30 cellular contexts compared by ENCODE assay signal in the genomic region with DNA sequence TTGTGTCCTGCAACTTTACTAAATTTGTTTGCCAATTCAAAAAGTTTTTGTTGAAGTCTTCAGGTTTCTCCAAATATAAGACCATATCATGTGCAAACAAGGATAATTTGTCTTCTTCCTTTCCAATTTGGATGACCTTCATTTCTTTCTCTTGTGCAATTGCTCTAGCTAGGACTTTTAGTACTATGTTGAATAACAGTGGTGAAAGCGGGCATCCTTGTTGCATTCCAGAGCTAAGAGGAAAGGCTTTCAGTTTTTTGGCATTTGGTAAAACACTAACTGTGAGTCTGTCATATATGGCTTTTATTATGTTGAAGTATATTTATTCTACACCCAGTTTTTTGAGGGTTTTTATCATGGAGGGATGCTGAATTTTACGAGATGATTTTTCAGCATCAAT.
"Had no signal": no experiment of that assay in that cellular context is flagged by ENCODE, and none has a peak within 500 bp of the region (broad histone marks: within the 10 kb centered on the region; RNA-seq: fewer than 3 reads in every experiment).

No MANE protein-coding gene starts in this region.

- H3K27ac ChIP-seq: body of pancreas, cardiac muscle cell, colonic mucosa, epithelial cell of prostate, esophagus squamous epithelium had no signal

- H3K9me3 ChIP-seq: body of pancreas, colonic mucosa had no signal

- H3K4me3 ChIP-seq: body of pancreas, cardiac muscle cell, colonic mucosa, esophagus squamous epithelium had no signal

- H3K4me1 Mint-ChIP-seq: activated CD4-positive, alpha-beta T cell treated with anti-CD3 and anti-CD28 coated beads for 36 hours; activated CD4-positive, alpha-beta T cell treated with anti-CD3 and anti-CD28 coated beads, Interleukin-2, amount 10 ng/mL, durations not matched to agents 24 days and 14 days; activated naive CD4-positive, alpha-beta T cell treated with anti-CD3 and anti-CD28 coated beads, Interleukin-2, amount 10 ng/mL, durations not matched to agents 7 days and 5 days; activated naive CD8-positive, alpha-beta T cell treated with anti-CD3 and anti-CD28 coated beads, Interleukin-2, amount 10 ng/mL, durations not matched to agents 7 days and 5 days; T-helper 17 cell had no signal

- H3K27me3 Mint-ChIP-seq: activated CD4-positive, alpha-beta memory T cell treated with anti-CD3 and anti-CD28 coated beads for 36 hours; activated CD4-positive, alpha-beta T cell treated with anti-CD3 and anti-CD28 coated beads for 36 hours; activated CD4-positive, alpha-beta T cell treated with anti-CD3 and anti-CD28 coated beads, Interleukin-2, amount 10 ng/mL, durations not matched to agents 24 days and 14 days; activated naive CD4-positive, alpha-beta T cell treated with anti-CD3 and anti-CD28 coated beads, Interleukin-2, amount 10 ng/mL, durations not matched to agents 7 days and 5 days; activated naive CD8-positive, alpha-beta T cell treated with anti-CD3 and anti-CD28 coated beads, Interleukin-2, amount 10 ng/mL, durations not matched to agents 7 days and 5 days; activated T-cell treated with anti-CD3 and anti-CD28 coated beads, Interleukin-2, amount 50 U/mL, for 24 hours; T-helper 17 cell had no signal

- H3K36me3 ChIP-seq: cardiac muscle cell, colonic mucosa, esophagus squamous epithelium had no signal

- H3K27ac Mint-ChIP-seq: activated CD4-positive, alpha-beta memory T cell treated with anti-CD3 and anti-CD28 coated beads for 36 hours; activated CD4-positive, alpha-beta T cell treated with anti-CD3 and anti-CD28 coated beads for 36 hours; activated CD4-positive, alpha-beta T cell treated with anti-CD3 and anti-CD28 coated beads, Interleukin-2, amount 10 ng/mL, durations not matched to agents 24 days and 14 days; activated naive CD4-positive, alpha-beta T cell treated with anti-CD3 and anti-CD28 coated beads, Interleukin-2, amount 10 ng/mL, durations not matched to agents 7 days and 5 days; activated naive CD4-positive, alpha-beta T cell treated with anti-CD3 and anti-CD28 coated beads, Interleukin-2, amount 50 U/mL, for 72 hours; activated naive CD8-positive, alpha-beta T cell treated with anti-CD3 and anti-CD28 coated beads, Interleukin-2, amount 10 ng/mL, durations not matched to agents 7 days and 5 days; activated T-cell treated with anti-CD3 and anti-CD28 coated beads, Interleukin-2, amount 50 U/mL, for 24 hours; activated T-cell treated with anti-CD3 and anti-CD28 coated beads, Interleukin-2, amount 50 U/mL, for 72 hours; T-helper 17 cell; T-helper 2 cell treated with Interferon-gamma antibody and Interleukin-4, amounts not matched to agents 5 μg/mL and 100 μg/mL, for 36 hours had no signal

- H3K27me3 ChIP-seq: body of pancreas, cardiac muscle cell, colonic mucosa, esophagus squamous epithelium had no signal

- DNase-seq: activated CD4-positive, alpha-beta memory T cell treated with anti-CD3 and anti-CD28 coated beads for 36 hours; activated CD4-positive, alpha-beta T cell treated with anti-CD3 and anti-CD28 coated beads for 36 hours; activated CD4-positive, alpha-beta T cell treated with anti-CD3 and anti-CD28 coated beads, Interleukin-2, amount 10 ng/mL, durations not matched to agents 24 days and 14 days; activated CD4-positive, CD25-positive, alpha-beta regulatory T cell; activated CD4-positive, CD25-positive, alpha-beta regulatory T cell treated with anti-CD3 and anti-CD28 coated beads, Interleukin-2, amount 50 U/mL, for 72 hours; activated CD8-positive, alpha-beta memory T cell treated with anti-CD3 and anti-CD28 coated beads, Interleukin-2, amount 50 U/mL, for 48 hours; activated gamma-delta T cell; activated naive CD4-positive, alpha-beta T cell; activated naive CD4-positive, alpha-beta T cell treated with anti-CD3 and anti-CD28 coated beads, Interleukin-2, amount 10 ng/mL, durations not matched to agents 7 days and 5 days; activated naive CD8-positive, alpha-beta T cell treated with anti-CD3 and anti-CD28 coated beads, Interleukin-2, amount 10 ng/mL, durations not matched to agents 7 days and 5 days; activated T-cell treated with anti-CD3 and anti-CD28 coated beads for 4 hours; activated T-cell treated with anti-CD3 and anti-CD28 coated beads, Interleukin-2, amount 50 U/mL, for 24 hours; activated T-cell treated with anti-CD3 and anti-CD28 coated beads, Interleukin-2, amount 50 U/mL, for 72 hours; amygdala; aorta; body of pancreas; central memory CD4-positive, alpha-beta T cell; cerebellar nuclear complex; colonic mucosa; effector CD8-positive, alpha-beta T cell; esophagus squamous epithelium; foreskin fibroblast; head of caudate nucleus; T-helper 1 cell; T-helper 17 cell; T1000 had no signal

- H3K4me1 ChIP-seq: body of pancreas, colonic mucosa, esophagus squamous epithelium had no signal

- H3K4me3 Mint-ChIP-seq: activated CD4-positive, alpha-beta memory T cell treated with anti-CD3 and anti-CD28 coated beads for 36 hours; activated CD4-positive, alpha-beta T cell treated with anti-CD3 and anti-CD28 coated beads for 36 hours; activated CD4-positive, alpha-beta T cell treated with anti-CD3 and anti-CD28 coated beads, Interleukin-2, amount 10 ng/mL, durations not matched to agents 24 days and 14 days; activated naive CD4-positive, alpha-beta T cell treated with anti-CD3 and anti-CD28 coated beads, Interleukin-2, amount 10 ng/mL, durations not matched to agents 7 days and 5 days; activated naive CD8-positive, alpha-beta T cell treated with anti-CD3 and anti-CD28 coated beads, Interleukin-2, amount 10 ng/mL, durations not matched to agents 7 days and 5 days; activated T-cell treated with anti-CD3 and anti-CD28 coated beads, Interleukin-2, amount 50 U/mL, for 24 hours; activated T-cell treated with anti-CD3 and anti-CD28 coated beads, Interleukin-2, amount 50 U/mL, for 72 hours; T-helper 17 cell; T-helper 2 cell treated with Interferon-gamma antibody and Interleukin-4, amounts not matched to agents 5 μg/mL and 100 μg/mL, for 36 hours had no signal

- H3K36me3 Mint-ChIP-seq: activated CD4-positive, alpha-beta memory T cell treated with anti-CD3 and anti-CD28 coated beads for 36 hours; activated naive CD4-positive, alpha-beta T cell treated with anti-CD3 and anti-CD28 coated beads, Interleukin-2, amount 10 ng/mL, durations not matched to agents 7 days and 5 days; activated naive CD4-positive, alpha-beta T cell treated with anti-CD3 and anti-CD28 coated beads, Interleukin-2, amount 50 U/mL, for 72 hours; activated naive CD8-positive, alpha-beta T cell treated with anti-CD3 and anti-CD28 coated beads, Interleukin-2, amount 10 ng/mL, durations not matched to agents 7 days and 5 days had no signal
